8 cellular contexts compared by ENCODE assay signal in the genomic region with DNA sequence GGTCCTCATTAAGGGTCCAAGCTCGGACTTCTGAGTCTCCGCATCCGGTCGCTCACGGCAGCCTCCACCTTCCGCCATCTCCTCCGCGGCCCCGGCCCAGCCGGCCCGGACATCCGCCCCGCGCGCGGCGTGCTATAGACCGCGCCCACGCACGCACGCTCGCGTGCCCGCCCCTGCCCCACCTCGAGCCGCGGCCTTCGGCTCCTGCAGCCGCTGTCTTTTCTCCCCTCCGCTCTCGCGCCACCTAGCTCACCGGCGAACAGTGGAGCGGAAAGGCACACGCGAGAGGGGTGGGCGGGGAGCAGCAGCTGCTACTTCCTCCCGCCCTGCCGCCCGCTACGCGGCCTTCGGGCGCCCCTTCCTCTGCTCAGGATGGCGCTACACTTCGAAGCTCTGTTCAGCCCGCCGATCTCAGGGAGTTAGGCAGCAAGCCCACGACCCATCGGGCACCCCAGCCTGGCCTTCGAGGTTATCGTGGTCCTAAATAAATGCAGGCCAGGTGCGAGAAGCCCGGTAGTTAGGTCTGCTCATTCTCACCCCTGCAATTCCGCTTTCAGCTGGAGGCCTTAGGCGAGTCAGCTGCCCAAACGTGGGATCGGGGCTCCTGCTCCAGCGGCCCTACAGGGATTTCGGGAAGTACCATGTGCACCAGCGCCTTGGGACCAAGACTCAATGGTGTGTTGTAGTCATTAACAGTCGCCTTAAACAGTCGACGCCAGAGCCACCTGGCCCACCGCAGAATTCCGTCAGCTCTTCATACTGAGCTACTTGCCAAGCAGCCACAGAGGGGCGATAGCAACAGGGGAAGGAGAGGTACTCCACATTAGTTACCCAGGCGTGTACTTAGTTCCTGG. TPM values are rescaled to one million over a fixed set of nuclear protein-coding genes. Genes with fewer than 3 reads are reported as not detected.
DNase-seq lines count a peak whose midpoint lies in the region; ATAC-seq and TF ChIP-seq lines count a peak whose summit lies in the region.

Gene USP4 (minus strand): TSS at position 107 of the 854 bp plus-strand sequence. CDS start 29 bp downstream, at position 78.

- CTCF ChIA-PET in activated B cell treated with CpG ODN at 0.5 μM for 24 hours (lab: Charles Lee), result interaction anchor here (0.5 to 3.3 kb wide), 22 partner anchors 13 to 332 kb away, joined by 3 to 52 read pairs (median 4); partner anchors contain the start of genes DAG1, KLHDC8B, NICN1 and RHOA

- TF ChIP-seq CTCF in AG09319 (IDR thresholded peaks at IDR 0.05; ENCODE audit: low read depth, low read length) (peak; percentile 72), activated B cell treated with CpG ODN at 0.5 μM for 24 hours (IDR thresholded peaks at IDR 0.05) (no peak), cardiac fibroblast (IDR thresholded peaks at IDR 0.05; ENCODE audit: low read depth, low read length) (peak; percentile 49)

- H3K4me3 ChIP-seq in cardiac fibroblast (replicated peaks in 1 of 2; ENCODE audit: low read depth in 2 of 2, low read length in 2 of 2), result peak within 1 kb of the TSS; percentile 82

- H3K36me3 Mint-ChIP-seq in activated B cell treated with CpG ODN at 0.5 μM for 24 hours (ENCODE audit: low read depth), result peaks cover 19% of the 10 kb centered on the region

- H3K9me3 Mint-ChIP-seq in activated B cell treated with CpG ODN at 0.5 μM for 24 hours, result no peaks in the 10 kb centered on the region

- ATAC-seq in GM19025 (IDR thresholded peaks at IDR 0.05; ENCODE audit: low read depth, unreplicated experiment), result peak; percentile 93
- ATAC-seq in HG03280 (IDR thresholded peaks at IDR 0.05; ENCODE audit: unreplicated experiment), result peak; percentile 89
- ATAC-seq in activated B cell treated with CpG ODN at 0.5 μM for 24 hours (ENCODE audit: low read depth), result peak; percentile 84

- POLR2A ChIA-PET in activated B cell treated with CpG ODN at 0.5 μM for 24 hours (lab: Charles Lee), result interaction anchor here (0.6 to 4.4 kb wide), 49 partner anchors 8 to 1957 kb away, joined by 3 to 106 read pairs (median 5); partner anchors contain the start of genes ARIH2, C3orf62, CCDC71 and DAG1

- H3K27me3 Mint-ChIP-seq in activated B cell treated with CpG ODN at 0.5 μM for 24 hours, result no peaks in the 10 kb centered on the region

- peak within 1 kb of the TSS; percentile 99 for H3K27ac Mint-ChIP-seq in activated B cell treated with CpG ODN at 0.5 μM for 24 hours

- H3K4me3 Mint-ChIP-seq in activated B cell treated with CpG ODN at 0.5 μM for 24 hours, result peak within 1 kb of the TSS; percentile 95

- peaks cover 64% of the 10 kb centered on the region for H3K4me1 Mint-ChIP-seq in activated B cell treated with CpG ODN at 0.5 μM for 24 hours

- intact Hi-C loops in activated B cell treated with CpG ODN at 0.5 μM for 24 hours (cut with micrococcal nuclease), result loop anchor here (1.0 to 5.0 kb wide), 12 partner anchors 17 to 897 kb away; partner anchors contain the start of genes APEH, DAG1, GNAI2 and NICN1

- DNase-seq in AG09319 (ENCODE audit: extremely low read depth, low read depth) (peak; percentile 61), NCI-H345 (lab: John Stamatoyannopoulos, UW) (peak; percentile 89), activated B cell treated with CpG ODN at 0.5 μM for 24 hours (peak; percentile 88), cardiac fibroblast (ENCODE audit: low read depth in 2 of 2) (peak; percentile 87 to 91), inferior parietal cortex (ENCODE audit: extremely low spot score) (peak; percentile 76)
- DNase-seq in stimulated activated CD4-positive, alpha-beta T cell treated with anti-CD3 and anti-CD28 coated beads, Interleukin-12 subunit alpha, Interleukin-12 subunit beta, amount 100 ng/mL, for 24 hours (ENCODE audit: low read depth in 2 of 2), result peak; percentile 84 to 93

RNA-seq across cellular contexts. Expression of gene USP4, which starts in this region (rescaled TPM):
- total RNA-seq in activated B cell treated with CpG ODN at 0.5 μM for 24 hours, result 86.7 and 115 TPM in 2 replicates

Comparison
In these comparisons a context has a peak if more than half of its experiments do, and no peak if none do; other contexts are left out.
1. Peak in every context shown above with its lines: DNase-seq, ATAC-seq and H3K4me3 ChIP-seq.